In the genomic region with DNA sequence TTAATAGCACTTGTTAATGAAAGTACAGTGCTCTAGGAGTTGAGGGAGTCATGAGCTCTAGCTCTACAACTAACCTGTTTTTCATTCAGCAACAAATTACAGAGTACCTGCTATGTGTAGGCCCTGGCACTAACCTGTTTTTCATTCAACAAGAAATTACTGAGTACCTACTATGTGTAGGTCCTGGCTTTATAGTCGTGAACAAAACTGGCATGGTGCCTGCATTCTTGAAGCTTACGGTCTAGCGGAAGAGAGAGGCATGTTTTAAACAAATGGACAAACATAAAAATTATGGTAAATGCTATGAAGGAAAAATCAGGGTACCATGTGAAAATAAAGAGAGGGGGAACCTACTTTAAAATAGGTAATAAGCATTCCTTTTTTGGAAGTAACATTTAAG, we compare ENCODE assay signal across 1 cellular context.
TF ChIP-seq lines count a peak whose summit lies in the region.

No MANE protein-coding gene starts in this region.

TF ChIP-seq in HepG2, 621 proteins besides CTCF, POLR2A, EP300 and RAD21:
- TF ChIP-seq, protein P1, sequence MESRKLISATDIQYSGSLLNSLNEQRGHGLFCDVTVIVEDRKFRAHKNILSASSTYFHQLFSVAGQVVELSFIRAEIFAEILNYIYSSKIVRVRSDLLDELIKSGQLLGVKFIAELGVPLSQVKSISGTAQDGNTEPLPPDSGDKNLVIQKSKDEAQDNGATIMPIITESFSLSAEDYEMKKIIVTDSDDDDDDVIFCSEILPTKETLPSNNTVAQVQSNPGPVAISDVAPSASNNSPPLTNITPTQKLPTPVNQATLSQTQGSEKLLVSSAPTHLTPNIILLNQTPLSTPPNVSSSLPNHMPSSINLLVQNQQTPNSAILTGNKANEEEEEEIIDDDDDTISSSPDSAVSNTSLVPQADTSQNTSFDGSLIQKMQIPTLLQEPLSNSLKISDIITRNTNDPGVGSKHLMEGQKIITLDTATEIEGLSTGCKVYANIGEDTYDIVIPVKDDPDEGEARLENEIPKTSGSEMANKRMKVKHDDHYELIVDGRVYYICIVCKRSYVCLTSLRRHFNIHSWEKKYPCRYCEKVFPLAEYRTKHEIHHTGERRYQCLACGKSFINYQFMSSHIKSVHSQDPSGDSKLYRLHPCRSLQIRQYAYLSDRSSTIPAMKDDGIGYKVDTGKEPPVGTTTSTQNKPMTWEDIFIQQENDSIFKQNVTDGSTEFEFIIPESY (CRISPR knock-in tag; IDR thresholded peaks at IDR 0.05), result peak; percentile 77
- TF ChIP-seq ZKSCAN1 (IDR thresholded peaks at IDR 0.05; ENCODE audit: low read length) (peak; percentile 86), ZBTB42 (CRISPR knock-in tag; IDR thresholded peaks at IDR 0.05) (no peak)
